16 cellular contexts compared by ENCODE assay signal in the genomic region with DNA sequence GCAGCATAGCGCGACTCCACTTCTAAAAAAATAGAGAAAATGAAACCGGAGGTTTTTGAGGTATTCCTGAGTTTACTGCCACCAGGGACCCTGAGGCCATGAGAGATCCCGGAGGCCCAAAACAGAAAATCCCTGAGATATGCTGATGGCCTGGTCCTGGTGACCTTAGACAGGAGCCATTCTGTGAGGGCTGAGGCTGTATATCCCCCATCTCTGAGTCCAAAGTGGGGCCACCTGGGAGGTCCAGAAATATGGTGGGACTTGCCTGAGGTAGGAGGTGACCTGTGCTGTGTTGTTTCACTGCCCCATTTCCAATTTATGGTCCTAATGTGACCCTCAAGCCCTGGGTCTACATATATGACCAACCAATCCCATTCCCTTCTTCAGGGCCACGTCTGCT. TPM values are rescaled to one million over a fixed set of nuclear protein-coding genes. Genes with fewer than 3 reads are reported as not detected.
"Had no signal": no experiment of that assay in that cellular context is flagged by ENCODE, and none has a peak within 500 bp of the region (broad histone marks: within the 10 kb centered on the region; RNA-seq: fewer than 3 reads in every experiment).

No MANE protein-coding gene starts in this region.

RNA-seq across cellular contexts. Expression of gene CLEC17A, which starts 1.5 kb away (rescaled TPM):
- total RNA-seq: dermis blood vessel endothelial cell, endothelial cell of umbilical vein, epithelial cell of proximal tubule, esophagus muscularis mucosa, foreskin keratinocyte, gastroesophageal sphincter, hepatocyte, left lobe of liver, mesothelial cell of epicardium, osteocyte, right atrium auricular region, smooth muscle cell, subcutaneous adipose tissue, temporal lobe, thyroid gland, vagina had no signal
